ENCODE assay signal across 12 cellular contexts in the genomic region with DNA sequence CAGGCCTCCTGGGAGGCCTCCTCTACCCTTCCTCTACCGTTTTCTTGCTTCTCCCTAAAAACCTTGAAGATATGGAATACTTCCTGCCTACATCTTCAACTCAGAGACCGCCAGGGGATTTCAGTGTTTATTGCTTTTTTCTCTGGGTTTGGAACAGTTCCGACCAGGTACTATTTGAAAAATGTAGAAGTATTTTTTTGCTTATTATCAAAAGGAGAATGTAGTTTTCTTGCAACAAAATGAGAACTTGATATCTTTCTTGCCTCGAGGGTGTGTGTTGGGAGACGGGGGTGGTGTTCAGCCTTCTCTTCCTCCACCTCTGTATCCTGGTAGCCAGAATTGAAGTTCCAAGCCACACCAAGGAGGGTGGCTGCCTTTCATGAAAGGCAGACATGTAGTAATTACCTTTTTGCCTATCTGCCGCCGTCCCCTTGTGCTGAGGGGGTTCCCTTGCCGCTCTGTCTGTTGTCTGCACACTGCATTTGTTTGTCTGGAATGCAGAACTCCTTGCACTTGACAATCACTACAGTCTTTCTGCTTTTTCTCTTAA.
DNase-seq lines count a peak whose midpoint lies in the region; ATAC-seq and TF ChIP-seq lines count a peak whose summit lies in the region.
"Had no signal": no experiment of that assay in that cellular context is flagged by ENCODE, and none has a peak within 500 bp of the region (broad histone marks: within the 10 kb centered on the region; RNA-seq: fewer than 3 reads in every experiment).

No MANE protein-coding gene starts in this region.

- H3K36me3 Mint-ChIP-seq in glutamatergic neuron (ENCODE audit: unreplicated experiment) (no peaks in the 10 kb centered on the region), natural killer cell (no peaks in the 10 kb centered on the region)
- H3K36me3 Mint-ChIP-seq: CD14-positive monocyte had no signal

- H3K27ac ChIP-seq in gastrocnemius medialis, result peak overlapping the region; percentile 75 to 94 (median 86)

- TF ChIP-seq CTCF in WI38 (IDR thresholded peaks at IDR 0.05; ENCODE audit: low read depth, low read length) (peak; percentile 17; the same call in 1 of the 2 replicates), glutamatergic neuron (IDR thresholded peaks at IDR 0.05; ENCODE audit: partially characterized antibody, unreplicated experiment) (no peak), gastrocnemius medialis (IDR thresholded peaks at IDR 0.05 in 4 of 5, conservative IDR thresholded peaks at IDR 0.05 in 1 of 5) (no peak), natural killer cell (IDR thresholded peaks at IDR 0.05) (no peak)

- peaks cover 3% of the 10 kb centered on the region for H3K27me3 Mint-ChIP-seq in glutamatergic neuron (ENCODE audit: unreplicated experiment)
- peaks cover 46 to 80% of the 10 kb centered on the region in 2 donors for H3K27me3 Mint-ChIP-seq in natural killer cell (ENCODE audit: low read depth in 2 of 2)

- H3K9me3 Mint-ChIP-seq in glutamatergic neuron (ENCODE audit: unreplicated experiment) (peaks cover 4% of the 10 kb centered on the region), natural killer cell (no peaks in the 10 kb centered on the region)
- H3K9me3 Mint-ChIP-seq: dendritic cell treated with granulocyte-macrophage colony-stimulating factor and Interleukin-4, amounts not matched to agents 40 ng/mL and 50 ng/mL, for 4 days had no signal

- no peak for TF ChIP-seq POLR2A in gastrocnemius medialis (IDR thresholded peaks at IDR 0.05)

- H3K4me3 ChIP-seq in WI38 (ENCODE audit: low read depth, low read length), result 0 out of 2 replicates have a peak overlapping the region, but pooled peaks have one; percentile 3
- no peak overlapping the region for H3K4me3 ChIP-seq in gastrocnemius medialis

- peak overlapping the region; percentile 79 for H3K27ac Mint-ChIP-seq in glutamatergic neuron (ENCODE audit: unreplicated experiment)
- H3K27ac Mint-ChIP-seq in natural killer cell, result no peak overlapping the region
- H3K27ac Mint-ChIP-seq: CD14-positive monocyte; dendritic cell treated with granulocyte-macrophage colony-stimulating factor and Interleukin-4, amounts not matched to agents 40 ng/mL and 50 ng/mL, for 4 days had no signal

- intact Hi-C loops in gastrocnemius medialis (cut with DNase I; ENCODE audit: low total_unique reads), result no loop called here
- intact Hi-C loops in natural killer cell (cut with micrococcal nuclease), result no loop called here

- H3K4me1 ChIP-seq in gastrocnemius medialis, result peaks cover 56 to 59% of the 10 kb centered on the region in 2 donors

- no peak for ATAC-seq in gastrocnemius medialis
- no peak for ATAC-seq in natural killer cell

- in situ Hi-C loops in gastrocnemius medialis (cut with MboI; ENCODE audit: low sequenced_read_pairs in 4 of 4), result no loop called here

- peak; percentile 48 for DNase-seq in EL
- DNase-seq in glutamatergic neuron, result no peak
- DNase-seq in gastrocnemius medialis, result no peak
- DNase-seq in MV-4-11 (lab: John Stamatoyannopoulos, UW), result no peak
- no peak for DNase-seq in HuH-7.5 (ENCODE audit: low spot score)
- DNase-seq in GM03348 (ENCODE audit: low spot score), result no peak
- DNase-seq in natural killer cell, result no peak
- DNase-seq: NCI-H187, occipital lobe had no signal

- H3K9me3 ChIP-seq in gastrocnemius medialis, result no peaks in the 10 kb centered on the region

- no peaks in the 10 kb centered on the region for H3K36me3 ChIP-seq in gastrocnemius medialis

- peaks cover 41% of the 10 kb centered on the region for H3K4me1 Mint-ChIP-seq in glutamatergic neuron (ENCODE audit: low read depth, unreplicated experiment)
- peaks cover 33 to 43% of the 10 kb centered on the region in 2 donors for H3K4me1 Mint-ChIP-seq in natural killer cell
- H3K4me1 Mint-ChIP-seq: CD14-positive monocyte had no signal

- H3K27me3 ChIP-seq in gastrocnemius medialis, result no peaks in the 10 kb centered on the region

- H3K4me3 Mint-ChIP-seq in glutamatergic neuron (ENCODE audit: unreplicated experiment) (peak overlapping the region; percentile 39), natural killer cell (no peak overlapping the region)
- H3K4me3 Mint-ChIP-seq: CD14-positive monocyte; dendritic cell treated with granulocyte-macrophage colony-stimulating factor and Interleukin-4, amounts not matched to agents 40 ng/mL and 50 ng/mL, for 4 days had no signal
